1 cellular context compared by ENCODE assay signal in genomic region chr6:35258858-35259193, GRCh38.
TF ChIP-seq lines count a peak whose summit lies in the region.

No MANE protein-coding gene starts in this region.

TF ChIP-seq in H1, 55 proteins besides CTCF, POLR2A, EP300 and RAD21:
- TF ChIP-seq EGR1 (IDR thresholded peaks at IDR 0.05; ENCODE audit: borderline replicate concordance, low read depth, low read length) = no peak
- TF ChIP-seq POLR2AphosphoS5 (IDR thresholded peaks at IDR 0.05; ENCODE audit: low read depth, low read length) = no peak
- TF ChIP-seq CTBP2 (IDR thresholded peaks at IDR 0.05; ENCODE audit: borderline replicate concordance, insufficient read depth, insufficient read length, low read length) = no peak
- no peak for TF ChIP-seq MAFK (IDR thresholded peaks at IDR 0.05; ENCODE audit: low read depth, low read length)
- no peak for TF ChIP-seq RNF2 (IDR thresholded peaks at IDR 0.05; ENCODE audit: borderline replicate concordance, low read depth, low read length, missing control alignments, poor library complexity, severe bottlenecking)
- TF ChIP-seq RFX5 (IDR thresholded peaks at IDR 0.05; ENCODE audit: borderline replicate concordance, low read depth, low read length) = no peak
- TF ChIP-seq KDM4A (IDR thresholded peaks at IDR 0.05; ENCODE audit: low read depth, low read length, severe bottlenecking) = peak; percentile 70
- no peak for TF ChIP-seq GABPA (IDR thresholded peaks at IDR 0.05; ENCODE audit: borderline replicate concordance, insufficient read depth, low read length)
- TF ChIP-seq SP4 (IDR thresholded peaks at IDR 0.05; ENCODE audit: low read length) = no peak
- no peak for TF ChIP-seq GTF2F1 (IDR thresholded peaks at IDR 0.05; ENCODE audit: borderline replicate concordance, low read depth, low read length)
- TF ChIP-seq ZNF274 (IDR thresholded peaks at IDR 0.05; ENCODE audit: borderline replicate concordance, extremely low read depth, low read length) = no peak
- TF ChIP-seq CBX5 (IDR thresholded peaks at IDR 0.05; ENCODE audit: low read depth, low read length) = no peak
- TF ChIP-seq CHD7 (IDR thresholded peaks at IDR 0.05; ENCODE audit: insufficient replicate concordance, low read length) = no peak
- TF ChIP-seq SAP30 (IDR thresholded peaks at IDR 0.05; ENCODE audit: insufficient read depth, insufficient replicate concordance, low read length) = peak; percentile 50
- no peak for TF ChIP-seq ATF2 (IDR thresholded peaks at IDR 0.05; ENCODE audit: low read length)
TF ChIP-seq in H1: peak in this region for 2.
